23 cellular contexts compared by ENCODE assay signal in genomic region chr1:2810899-2811525, GRCh38.
"Had no signal": no experiment of that assay in that cellular context is flagged by ENCODE, and none has a peak within 500 bp of the region (broad histone marks: within the 10 kb centered on the region; RNA-seq: fewer than 3 reads in every experiment).

No MANE protein-coding gene starts in this region.

- H3K27ac ChIP-seq: HL-60 had no signal

- DNase-seq: Karpas-422, KG1, MG63, NCI-H1092, NCI-H1105 treated with DMSO at 0.1 percent for 48 hours, NCI-H1417 treated with DMSO at 0.1 percent for 48 hours, NCI-H187, NCI-H2029, NCI-H2081 treated with DMSO at 0.1 percent for 48 hours, NCI-H2171, NCI-H226, NCI-H446, NCI-H510A, NCI-H524 treated with DMSO at 0.1 percent for 48 hours, NCI-H69, NCI-H774, RPMI8226, SHP77, SK-N-SH, SW 1271 had no signal

- H3K9ac ChIP-seq: SK-N-SH had no signal

- H3K36me3 ChIP-seq: MG63 had no signal

- H3K4me2 ChIP-seq: SK-N-SH had no signal

- FAIRE-seq: HTR-8/SVneo, RCC 7860 had no signal

- H3K9me3 ChIP-seq: SK-N-SH had no signal

- H3K4me3 ChIP-seq: MG63 had no signal
